Comparison of ENCODE assay signal across 2 cellular contexts in the genomic region with DNA sequence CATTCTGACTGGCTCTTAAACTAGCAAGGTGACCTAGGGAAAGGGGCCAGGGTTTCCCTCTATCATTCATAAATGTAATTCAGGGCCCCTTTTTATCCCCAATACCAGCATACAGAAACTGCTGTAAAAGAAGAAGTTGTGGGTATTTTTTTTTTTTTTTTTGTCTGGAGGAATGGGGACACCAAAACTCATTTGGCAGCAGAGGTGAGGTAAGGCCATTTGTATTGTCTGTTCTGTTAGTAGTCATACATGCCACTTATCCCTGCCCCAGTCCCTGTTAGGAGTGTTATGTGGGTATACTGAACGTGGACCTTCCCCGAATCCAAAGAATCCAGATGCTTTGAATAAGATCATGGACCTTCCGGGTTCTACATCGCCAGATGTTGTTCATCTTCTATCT.
TF ChIP-seq lines count a peak whose summit lies in the region.

No MANE protein-coding gene starts in this region.

TF ChIP-seq in K562, 482 proteins besides CTCF, POLR2A, EP300 and RAD21 (continued from another document):
- no peak for TF ChIP-seq PRPF4 (IDR thresholded peaks at IDR 0.05; ENCODE audit: insufficient read depth, low read depth, low read length, poor library complexity, severe bottlenecking)
- TF ChIP-seq MYBL2 (IDR thresholded peaks at IDR 0.05; ENCODE audit: low read depth): no peak
- no peak for TF ChIP-seq MYBL2 (CRISPR knock-in tag; IDR thresholded peaks at IDR 0.05; ENCODE audit: borderline replicate concordance)
- no peak for TF ChIP-seq POLR3G (IDR thresholded peaks at IDR 0.05; ENCODE audit: extremely low read depth, insufficient read length, insufficient replicate concordance)
- TF ChIP-seq MTA3 (IDR thresholded peaks at IDR 0.05; ENCODE audit: borderline replicate concordance): no peak
- TF ChIP-seq, protein P1, sequence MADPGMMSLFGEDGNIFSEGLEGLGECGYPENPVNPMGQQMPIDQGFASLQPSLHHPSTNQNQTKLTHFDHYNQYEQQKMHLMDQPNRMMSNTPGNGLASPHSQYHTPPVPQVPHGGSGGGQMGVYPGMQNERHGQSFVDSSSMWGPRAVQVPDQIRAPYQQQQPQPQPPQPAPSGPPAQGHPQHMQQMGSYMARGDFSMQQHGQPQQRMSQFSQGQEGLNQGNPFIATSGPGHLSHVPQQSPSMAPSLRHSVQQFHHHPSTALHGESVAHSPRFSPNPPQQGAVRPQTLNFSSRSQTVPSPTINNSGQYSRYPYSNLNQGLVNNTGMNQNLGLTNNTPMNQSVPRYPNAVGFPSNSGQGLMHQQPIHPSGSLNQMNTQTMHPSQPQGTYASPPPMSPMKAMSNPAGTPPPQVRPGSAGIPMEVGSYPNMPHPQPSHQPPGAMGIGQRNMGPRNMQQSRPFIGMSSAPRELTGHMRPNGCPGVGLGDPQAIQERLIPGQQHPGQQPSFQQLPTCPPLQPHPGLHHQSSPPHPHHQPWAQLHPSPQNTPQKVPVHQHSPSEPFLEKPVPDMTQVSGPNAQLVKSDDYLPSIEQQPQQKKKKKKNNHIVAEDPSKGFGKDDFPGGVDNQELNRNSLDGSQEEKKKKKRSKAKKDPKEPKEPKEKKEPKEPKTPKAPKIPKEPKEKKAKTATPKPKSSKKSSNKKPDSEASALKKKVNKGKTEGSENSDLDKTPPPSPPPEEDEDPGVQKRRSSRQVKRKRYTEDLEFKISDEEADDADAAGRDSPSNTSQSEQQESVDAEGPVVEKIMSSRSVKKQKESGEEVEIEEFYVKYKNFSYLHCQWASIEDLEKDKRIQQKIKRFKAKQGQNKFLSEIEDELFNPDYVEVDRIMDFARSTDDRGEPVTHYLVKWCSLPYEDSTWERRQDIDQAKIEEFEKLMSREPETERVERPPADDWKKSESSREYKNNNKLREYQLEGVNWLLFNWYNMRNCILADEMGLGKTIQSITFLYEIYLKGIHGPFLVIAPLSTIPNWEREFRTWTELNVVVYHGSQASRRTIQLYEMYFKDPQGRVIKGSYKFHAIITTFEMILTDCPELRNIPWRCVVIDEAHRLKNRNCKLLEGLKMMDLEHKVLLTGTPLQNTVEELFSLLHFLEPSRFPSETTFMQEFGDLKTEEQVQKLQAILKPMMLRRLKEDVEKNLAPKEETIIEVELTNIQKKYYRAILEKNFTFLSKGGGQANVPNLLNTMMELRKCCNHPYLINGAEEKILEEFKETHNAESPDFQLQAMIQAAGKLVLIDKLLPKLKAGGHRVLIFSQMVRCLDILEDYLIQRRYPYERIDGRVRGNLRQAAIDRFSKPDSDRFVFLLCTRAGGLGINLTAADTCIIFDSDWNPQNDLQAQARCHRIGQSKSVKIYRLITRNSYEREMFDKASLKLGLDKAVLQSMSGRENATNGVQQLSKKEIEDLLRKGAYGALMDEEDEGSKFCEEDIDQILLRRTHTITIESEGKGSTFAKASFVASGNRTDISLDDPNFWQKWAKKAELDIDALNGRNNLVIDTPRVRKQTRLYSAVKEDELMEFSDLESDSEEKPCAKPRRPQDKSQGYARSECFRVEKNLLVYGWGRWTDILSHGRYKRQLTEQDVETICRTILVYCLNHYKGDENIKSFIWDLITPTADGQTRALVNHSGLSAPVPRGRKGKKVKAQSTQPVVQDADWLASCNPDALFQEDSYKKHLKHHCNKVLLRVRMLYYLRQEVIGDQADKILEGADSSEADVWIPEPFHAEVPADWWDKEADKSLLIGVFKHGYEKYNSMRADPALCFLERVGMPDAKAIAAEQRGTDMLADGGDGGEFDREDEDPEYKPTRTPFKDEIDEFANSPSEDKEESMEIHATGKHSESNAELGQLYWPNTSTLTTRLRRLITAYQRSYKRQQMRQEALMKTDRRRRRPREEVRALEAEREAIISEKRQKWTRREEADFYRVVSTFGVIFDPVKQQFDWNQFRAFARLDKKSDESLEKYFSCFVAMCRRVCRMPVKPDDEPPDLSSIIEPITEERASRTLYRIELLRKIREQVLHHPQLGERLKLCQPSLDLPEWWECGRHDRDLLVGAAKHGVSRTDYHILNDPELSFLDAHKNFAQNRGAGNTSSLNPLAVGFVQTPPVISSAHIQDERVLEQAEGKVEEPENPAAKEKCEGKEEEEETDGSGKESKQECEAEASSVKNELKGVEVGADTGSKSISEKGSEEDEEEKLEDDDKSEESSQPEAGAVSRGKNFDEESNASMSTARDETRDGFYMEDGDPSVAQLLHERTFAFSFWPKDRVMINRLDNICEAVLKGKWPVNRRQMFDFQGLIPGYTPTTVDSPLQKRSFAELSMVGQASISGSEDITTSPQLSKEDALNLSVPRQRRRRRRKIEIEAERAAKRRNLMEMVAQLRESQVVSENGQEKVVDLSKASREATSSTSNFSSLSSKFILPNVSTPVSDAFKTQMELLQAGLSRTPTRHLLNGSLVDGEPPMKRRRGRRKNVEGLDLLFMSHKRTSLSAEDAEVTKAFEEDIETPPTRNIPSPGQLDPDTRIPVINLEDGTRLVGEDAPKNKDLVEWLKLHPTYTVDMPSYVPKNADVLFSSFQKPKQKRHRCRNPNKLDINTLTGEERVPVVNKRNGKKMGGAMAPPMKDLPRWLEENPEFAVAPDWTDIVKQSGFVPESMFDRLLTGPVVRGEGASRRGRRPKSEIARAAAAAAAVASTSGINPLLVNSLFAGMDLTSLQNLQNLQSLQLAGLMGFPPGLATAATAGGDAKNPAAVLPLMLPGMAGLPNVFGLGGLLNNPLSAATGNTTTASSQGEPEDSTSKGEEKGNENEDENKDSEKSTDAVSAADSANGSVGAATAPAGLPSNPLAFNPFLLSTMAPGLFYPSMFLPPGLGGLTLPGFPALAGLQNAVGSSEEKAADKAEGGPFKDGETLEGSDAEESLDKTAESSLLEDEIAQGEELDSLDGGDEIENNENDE (IDR thresholded peaks at IDR 0.05; ENCODE audit: low read depth, low read length): no peak
- TF ChIP-seq SIN3B (IDR thresholded peaks at IDR 0.05; ENCODE audit: low read depth): no peak
- TF ChIP-seq TSC22D4 (tag; IDR thresholded peaks at IDR 0.05): no peak
- no peak for TF ChIP-seq HIVEP1 (CRISPR knock-in tag; IDR thresholded peaks at IDR 0.05)
- TF ChIP-seq ETV6 (IDR thresholded peaks at IDR 0.05; ENCODE audit: borderline replicate concordance in 1 of 2, low read depth in 2 of 2, low read length in 1 of 2): no peak
- no peak for TF ChIP-seq ETV6 (CRISPR knock-in tag; IDR thresholded peaks at IDR 0.05; ENCODE audit: borderline replicate concordance)
- TF ChIP-seq, protein P2, sequence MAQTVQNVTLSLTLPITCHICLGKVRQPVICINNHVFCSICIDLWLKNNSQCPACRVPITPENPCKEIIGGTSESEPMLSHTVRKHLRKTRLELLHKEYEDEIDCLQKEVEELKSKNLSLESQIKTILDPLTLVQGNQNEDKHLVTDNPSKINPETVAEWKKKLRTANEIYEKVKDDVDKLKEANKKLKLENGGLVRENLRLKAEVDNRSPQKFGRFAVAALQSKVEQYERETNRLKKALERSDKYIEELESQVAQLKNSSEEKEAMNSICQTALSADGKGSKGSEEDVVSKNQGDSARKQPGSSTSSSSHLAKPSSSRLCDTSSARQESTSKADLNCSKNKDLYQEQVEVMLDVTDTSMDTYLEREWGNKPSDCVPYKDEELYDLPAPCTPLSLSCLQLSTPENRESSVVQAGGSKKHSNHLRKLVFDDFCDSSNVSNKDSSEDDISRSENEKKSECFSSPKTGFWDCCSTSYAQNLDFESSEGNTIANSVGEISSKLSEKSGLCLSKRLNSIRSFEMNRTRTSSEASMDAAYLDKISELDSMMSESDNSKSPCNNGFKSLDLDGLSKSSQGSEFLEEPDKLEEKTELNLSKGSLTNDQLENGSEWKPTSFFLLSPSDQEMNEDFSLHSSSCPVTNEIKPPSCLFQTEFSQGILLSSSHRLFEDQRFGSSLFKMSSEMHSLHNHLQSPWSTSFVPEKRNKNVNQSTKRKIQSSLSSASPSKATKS (CRISPR knock-in tag; IDR thresholded peaks at IDR 0.05): no peak

TF ChIP-seq in HEK293T, 16 proteins besides CTCF, POLR2A, EP300 and RAD21 (continued from another document):
- TF ChIP-seq FOXM1 (IDR thresholded peaks at IDR 0.05; ENCODE audit: borderline replicate concordance) (no peak), ARNT (IDR thresholded peaks at IDR 0.05) (no peak), CTBP1 (IDR thresholded peaks at IDR 0.05; ENCODE audit: borderline replicate concordance) (no peak), LEF1 (IDR thresholded peaks at IDR 0.05; ENCODE audit: borderline replicate concordance) (no peak), L3MBTL2 (conservative IDR thresholded peaks at IDR 0.05) (no peak), FOXK2 (IDR thresholded peaks at IDR 0.05) (no peak), TARDBP (IDR thresholded peaks at IDR 0.05) (no peak)
TF ChIP-seq in HEK293T: peak in this region for 0.
